In genomic region chr11:910589-911030, GRCh38 we compare ENCODE assay signal across 1 cellular context.
A peak's percentile ranks its signal among the peaks of the same experiment; 100 is the strongest.
TF ChIP-seq lines count a peak whose summit lies in the region.

TSS of gene CHID1 (minus strand) at chr11:910810. CDS start at chr11:904816, 5,994 bp downstream.

TF ChIP-seq in GM12878, 131 proteins besides CTCF, POLR2A, EP300 and RAD21 (continued from another document and continues in another):
- TF ChIP-seq BCLAF1 (IDR thresholded peaks at IDR 0.05) (no peak), EED (IDR thresholded peaks at IDR 0.05; ENCODE audit: low read depth) (no peak), TAF1 (IDR thresholded peaks at IDR 0.05; ENCODE audit: borderline replicate concordance, low read depth, low read length) (peak; percentile 58; the same call in 1 of the 2 replicates), SMAD1 (IDR thresholded peaks at IDR 0.05; ENCODE audit: low read depth, partially characterized antibody) (no peak), EZH2 (IDR thresholded peaks at IDR 0.05; ENCODE audit: borderline replicate concordance, control insufficient read depth, low read depth, low read length) (no peak), BHLHE40 (IDR thresholded peaks at IDR 0.05; ENCODE audit: borderline replicate concordance in 1 of 2, low read depth in 2 of 2, low read length in 1 of 2) (peak in 1 of 2 experiments; percentile 62; a peak in 1 of 4 replicates), BACH1 (IDR thresholded peaks at IDR 0.05; ENCODE audit: borderline replicate concordance) (peak; percentile 32; the same call in 1 of the 2 replicates), ZNF274 (IDR thresholded peaks at IDR 0.05; ENCODE audit: insufficient read depth, insufficient read length) (no peak), IKZF2 (IDR thresholded peaks at IDR 0.05) (no peak), ZNF622 (IDR thresholded peaks at IDR 0.05) (no peak), STAT1 (conservative IDR thresholded peaks at IDR 0.05) (0 out of 2 replicates have a peak, but pooled peaks have one; percentile 28), PRDM15 (CRISPR knock-in tag; IDR thresholded peaks at IDR 0.05) (no peak), CREB1 (IDR thresholded peaks at IDR 0.05; ENCODE audit: low read depth) (peak; percentile 46; the same call in 1 of the 2 replicates), NFIC (IDR thresholded peaks at IDR 0.05; ENCODE audit: low read depth, low read length) (no peak), GABPA (IDR thresholded peaks at IDR 0.05; ENCODE audit: low read depth) (peak; percentile 87), ZSCAN29 (IDR thresholded peaks at IDR 0.05) (no peak), IKZF1 (conservative IDR thresholded peaks at IDR 0.05) (no peak; the same call in none of the 2 replicates), RB1 (IDR thresholded peaks at IDR 0.05; ENCODE audit: borderline replicate concordance) (peak; percentile 29; the same call in 1 of the 2 replicates), BCL11A (IDR thresholded peaks at IDR 0.05; ENCODE audit: low read depth, low read length) (no peak), RELA (IDR thresholded peaks at IDR 0.05; ENCODE audit: borderline replicate concordance, partially characterized antibody) (no peak), SREBF2 (IDR thresholded peaks at IDR 0.05; ENCODE audit: low read length) (no peak), TARDBP (IDR thresholded peaks at IDR 0.05; ENCODE audit: borderline replicate concordance) (no peak), RCOR1 (conservative IDR thresholded peaks at IDR 0.05; ENCODE audit: low read depth, low read length) (no peak), ATF3 (IDR thresholded peaks at IDR 0.05; ENCODE audit: borderline replicate concordance, extremely low read depth, low read depth, low read length) (no peak), FOXK2 (IDR thresholded peaks at IDR 0.05) (no peak), WRNIP1 (IDR thresholded peaks at IDR 0.05; ENCODE audit: borderline replicate concordance, low read depth, low read length) (no peak), POLR2AphosphoS5 (IDR thresholded peaks at IDR 0.05; ENCODE audit: low read length) (peak; percentile 45; the same call in 1 of the 2 replicates), GATAD2B (conservative IDR thresholded peaks at IDR 0.05; ENCODE audit: low read depth) (peak; percentile 51; the same call in 1 of the 2 replicates), MXI1 (IDR thresholded peaks at IDR 0.05; ENCODE audit: low read depth, low read length) (peak; percentile 26; the same call in 1 of the 2 replicates), ZBTB4 (CRISPR knock-in tag; IDR thresholded peaks at IDR 0.05) (no peak), NRF1 (conservative IDR thresholded peaks at IDR 0.05; ENCODE audit: low read depth, low read length) (no peak)
- TF ChIP-seq, protein P1, sequence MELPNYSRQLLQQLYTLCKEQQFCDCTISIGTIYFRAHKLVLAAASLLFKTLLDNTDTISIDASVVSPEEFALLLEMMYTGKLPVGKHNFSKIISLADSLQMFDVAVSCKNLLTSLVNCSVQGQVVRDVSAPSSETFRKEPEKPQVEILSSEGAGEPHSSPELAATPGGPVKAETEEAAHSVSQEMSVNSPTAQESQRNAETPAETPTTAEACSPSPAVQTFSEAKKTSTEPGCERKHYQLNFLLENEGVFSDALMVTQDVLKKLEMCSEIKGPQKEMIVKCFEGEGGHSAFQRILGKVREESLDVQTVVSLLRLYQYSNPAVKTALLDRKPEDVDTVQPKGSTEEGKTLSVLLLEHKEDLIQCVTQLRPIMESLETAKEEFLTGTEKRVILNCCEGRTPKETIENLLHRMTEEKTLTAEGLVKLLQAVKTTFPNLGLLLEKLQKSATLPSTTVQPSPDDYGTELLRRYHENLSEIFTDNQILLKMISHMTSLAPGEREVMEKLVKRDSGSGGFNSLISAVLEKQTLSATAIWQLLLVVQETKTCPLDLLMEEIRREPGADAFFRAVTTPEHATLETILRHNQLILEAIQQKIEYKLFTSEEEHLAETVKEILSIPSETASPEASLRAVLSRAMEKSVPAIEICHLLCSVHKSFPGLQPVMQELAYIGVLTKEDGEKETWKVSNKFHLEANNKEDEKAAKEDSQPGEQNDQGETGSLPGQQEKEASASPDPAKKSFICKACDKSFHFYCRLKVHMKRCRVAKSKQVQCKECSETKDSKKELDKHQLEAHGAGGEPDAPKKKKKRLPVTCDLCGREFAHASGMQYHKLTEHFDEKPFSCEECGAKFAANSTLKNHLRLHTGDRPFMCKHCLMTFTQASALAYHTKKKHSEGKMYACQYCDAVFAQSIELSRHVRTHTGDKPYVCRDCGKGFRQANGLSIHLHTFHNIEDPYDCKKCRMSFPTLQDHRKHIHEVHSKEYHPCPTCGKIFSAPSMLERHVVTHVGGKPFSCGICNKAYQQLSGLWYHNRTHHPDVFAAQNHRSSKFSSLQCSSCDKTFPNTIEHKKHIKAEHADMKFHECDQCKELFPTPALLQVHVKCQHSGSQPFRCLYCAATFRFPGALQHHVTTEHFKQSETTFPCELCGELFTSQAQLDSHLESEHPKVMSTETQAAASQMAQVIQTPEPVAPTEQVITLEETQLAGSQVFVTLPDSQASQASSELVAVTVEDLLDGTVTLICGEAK (IDR thresholded peaks at IDR 0.05; ENCODE audit: borderline replicate concordance), result peak; percentile 54; the same call in 1 of the 2 replicates
- TF ChIP-seq, protein P2, sequence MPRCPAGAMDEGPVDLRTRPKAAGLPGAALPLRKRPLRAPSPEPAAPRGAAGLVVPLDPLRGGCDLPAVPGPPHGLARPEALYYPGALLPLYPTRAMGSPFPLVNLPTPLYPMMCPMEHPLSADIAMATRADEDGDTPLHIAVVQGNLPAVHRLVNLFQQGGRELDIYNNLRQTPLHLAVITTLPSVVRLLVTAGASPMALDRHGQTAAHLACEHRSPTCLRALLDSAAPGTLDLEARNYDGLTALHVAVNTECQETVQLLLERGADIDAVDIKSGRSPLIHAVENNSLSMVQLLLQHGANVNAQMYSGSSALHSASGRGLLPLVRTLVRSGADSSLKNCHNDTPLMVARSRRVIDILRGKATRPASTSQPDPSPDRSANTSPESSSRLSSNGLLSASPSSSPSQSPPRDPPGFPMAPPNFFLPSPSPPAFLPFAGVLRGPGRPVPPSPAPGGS (IDR thresholded peaks at IDR 0.05; ENCODE audit: borderline replicate concordance, insufficient read depth, low read depth, low read length, poor library complexity, severe bottlenecking), result no peak
- TF ChIP-seq, protein P3, sequence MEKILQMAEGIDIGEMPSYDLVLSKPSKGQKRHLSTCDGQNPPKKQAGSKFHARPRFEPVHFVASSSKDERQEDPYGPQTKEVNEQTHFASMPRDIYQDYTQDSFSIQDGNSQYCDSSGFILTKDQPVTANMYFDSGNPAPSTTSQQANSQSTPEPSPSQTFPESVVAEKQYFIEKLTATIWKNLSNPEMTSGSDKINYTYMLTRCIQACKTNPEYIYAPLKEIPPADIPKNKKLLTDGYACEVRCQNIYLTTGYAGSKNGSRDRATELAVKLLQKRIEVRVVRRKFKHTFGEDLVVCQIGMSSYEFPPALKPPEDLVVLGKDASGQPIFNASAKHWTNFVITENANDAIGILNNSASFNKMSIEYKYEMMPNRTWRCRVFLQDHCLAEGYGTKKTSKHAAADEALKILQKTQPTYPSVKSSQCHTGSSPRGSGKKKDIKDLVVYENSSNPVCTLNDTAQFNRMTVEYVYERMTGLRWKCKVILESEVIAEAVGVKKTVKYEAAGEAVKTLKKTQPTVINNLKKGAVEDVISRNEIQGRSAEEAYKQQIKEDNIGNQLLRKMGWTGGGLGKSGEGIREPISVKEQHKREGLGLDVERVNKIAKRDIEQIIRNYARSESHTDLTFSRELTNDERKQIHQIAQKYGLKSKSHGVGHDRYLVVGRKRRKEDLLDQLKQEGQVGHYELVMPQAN (conservative IDR thresholded peaks at IDR 0.05), result peak; percentile 88
- TF ChIP-seq, protein P4, sequence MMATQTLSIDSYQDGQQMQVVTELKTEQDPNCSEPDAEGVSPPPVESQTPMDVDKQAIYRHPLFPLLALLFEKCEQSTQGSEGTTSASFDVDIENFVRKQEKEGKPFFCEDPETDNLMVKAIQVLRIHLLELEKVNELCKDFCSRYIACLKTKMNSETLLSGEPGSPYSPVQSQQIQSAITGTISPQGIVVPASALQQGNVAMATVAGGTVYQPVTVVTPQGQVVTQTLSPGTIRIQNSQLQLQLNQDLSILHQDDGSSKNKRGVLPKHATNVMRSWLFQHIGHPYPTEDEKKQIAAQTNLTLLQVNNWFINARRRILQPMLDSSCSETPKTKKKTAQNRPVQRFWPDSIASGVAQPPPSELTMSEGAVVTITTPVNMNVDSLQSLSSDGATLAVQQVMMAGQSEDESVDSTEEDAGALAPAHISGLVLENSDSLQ (IDR thresholded peaks at IDR 0.05), result peak; percentile 24; the same call in 1 of the 2 replicates
- TF ChIP-seq, protein P5, sequence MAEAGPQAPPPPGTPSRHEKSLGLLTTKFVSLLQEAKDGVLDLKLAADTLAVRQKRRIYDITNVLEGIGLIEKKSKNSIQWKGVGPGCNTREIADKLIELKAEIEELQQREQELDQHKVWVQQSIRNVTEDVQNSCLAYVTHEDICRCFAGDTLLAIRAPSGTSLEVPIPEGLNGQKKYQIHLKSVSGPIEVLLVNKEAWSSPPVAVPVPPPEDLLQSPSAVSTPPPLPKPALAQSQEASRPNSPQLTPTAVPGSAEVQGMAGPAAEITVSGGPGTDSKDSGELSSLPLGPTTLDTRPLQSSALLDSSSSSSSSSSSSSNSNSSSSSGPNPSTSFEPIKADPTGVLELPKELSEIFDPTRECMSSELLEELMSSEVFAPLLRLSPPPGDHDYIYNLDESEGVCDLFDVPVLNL (IDR thresholded peaks at IDR 0.05; ENCODE audit: low read depth, low read length), result 0 out of 2 replicates have a peak, but pooled peaks have one; percentile 3
- TF ChIP-seq, protein P6, sequence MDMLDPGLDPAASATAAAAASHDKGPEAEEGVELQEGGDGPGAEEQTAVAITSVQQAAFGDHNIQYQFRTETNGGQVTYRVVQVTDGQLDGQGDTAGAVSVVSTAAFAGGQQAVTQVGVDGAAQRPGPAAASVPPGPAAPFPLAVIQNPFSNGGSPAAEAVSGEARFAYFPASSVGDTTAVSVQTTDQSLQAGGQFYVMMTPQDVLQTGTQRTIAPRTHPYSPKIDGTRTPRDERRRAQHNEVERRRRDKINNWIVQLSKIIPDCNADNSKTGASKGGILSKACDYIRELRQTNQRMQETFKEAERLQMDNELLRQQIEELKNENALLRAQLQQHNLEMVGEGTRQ (IDR thresholded peaks at IDR 0.05; ENCODE audit: borderline replicate concordance, low read depth, low read length), result no peak
